20 cellular contexts compared by ENCODE assay signal in the genomic region with DNA sequence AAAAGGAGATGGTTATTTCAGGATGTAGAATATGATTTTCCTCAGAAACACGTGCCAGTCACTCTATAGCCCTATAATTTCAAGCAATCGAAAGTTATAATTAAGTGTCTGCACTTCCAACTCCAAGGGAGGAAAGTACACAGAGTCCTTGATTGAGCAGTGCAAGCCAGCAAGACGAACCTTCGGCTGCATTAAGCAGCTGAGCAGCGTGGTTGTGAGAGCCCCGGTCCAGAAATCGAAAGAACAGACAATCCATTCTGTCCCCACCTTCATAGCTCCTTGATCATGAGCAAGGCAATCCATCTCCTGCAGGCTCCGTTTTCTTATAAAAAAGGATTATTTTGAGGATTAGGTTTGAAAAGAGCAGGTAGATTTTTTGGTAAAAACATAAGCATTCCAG.
DNase-seq lines count a peak whose midpoint lies in the region; ATAC-seq and TF ChIP-seq lines count a peak whose summit lies in the region.
"Had no signal": no experiment of that assay in that cellular context is flagged by ENCODE, and none has a peak within 500 bp of the region (broad histone marks: within the 10 kb centered on the region; RNA-seq: fewer than 3 reads in every experiment).

No MANE protein-coding gene starts in this region.

- TF ChIP-seq CTCF in osteoblast (IDR thresholded peaks at IDR 0.05; ENCODE audit: extremely low read depth, low read depth, low read length) (no peak), natural killer cell (IDR thresholded peaks at IDR 0.05) (no peak)

- peaks cover 0 to 7% of the 10 kb centered on the region in 2 donors for H3K4me1 Mint-ChIP-seq in natural killer cell
- H3K4me1 Mint-ChIP-seq: CD14-positive monocyte; CD8-positive, alpha-beta memory T cell had no signal

- peaks cover 0 to 2% of the 10 kb centered on the region in 2 donors for H3K9me3 Mint-ChIP-seq in natural killer cell
- H3K9me3 Mint-ChIP-seq: CD4-positive, alpha-beta T cell had no signal

- H3K27me3 Mint-ChIP-seq in natural killer cell (ENCODE audit: low read depth in 2 of 2): no peaks in the 10 kb centered on the region
- H3K27me3 Mint-ChIP-seq: CD4-positive, alpha-beta T cell had no signal

- H3K4me3 ChIP-seq in osteoblast (ENCODE audit: insufficient read depth, low read length): no peak overlapping the region
- H3K4me3 ChIP-seq: BLaER1 treated with 17β-estradiol and CSF1 and Interleukin-3, amounts not matched to agents 10 nM and 100 nM; GM23338 had no signal

- no peaks in the 10 kb centered on the region for H3K27me3 ChIP-seq in osteoblast (ENCODE audit: insufficient read depth, low read length)
- H3K27me3 ChIP-seq: BE2C; BLaER1 treated with 17β-estradiol and CSF1 and Interleukin-3, amounts not matched to agents 10 nM and 100 nM had no signal

- H2AFZ ChIP-seq in osteoblast (ENCODE audit: low read length): no peak overlapping the region
- H2AFZ ChIP-seq: GM23338 had no signal

- H3K4me2 ChIP-seq in osteoblast (ENCODE audit: insufficient read depth, low read length): peak overlapping the region; percentile 1
- H3K4me2 ChIP-seq: GM23338 had no signal

- H4K20me1 ChIP-seq in osteoblast (ENCODE audit: insufficient read depth, low read length): no peaks in the 10 kb centered on the region
- H4K20me1 ChIP-seq: BLaER1 treated with 17β-estradiol and CSF1 and Interleukin-3, amounts not matched to agents 10 nM and 100 nM had no signal

- ATAC-seq in natural killer cell (no peak), HG03196 (IDR thresholded peaks at IDR 0.05; ENCODE audit: unreplicated experiment) (no peak), HG02610 (IDR thresholded peaks at IDR 0.05; ENCODE audit: unreplicated experiment) (no peak)
- ATAC-seq: GM23338, HCT116 had no signal

- intact Hi-C loops in natural killer cell (cut with micrococcal nuclease): no loop called here

- DNase-seq in Ammon's horn (ENCODE audit: low spot score) (peak; percentile 8), NCI-H69 (lab: John Stamatoyannopoulos, UW) (peak; percentile 87), osteoblast (ENCODE audit: insufficient read length, low spot score, missing footprints) (no peak), natural killer cell (no peak), cortex of kidney (lab: John Stamatoyannopoulos, UW) (no peak)
- DNase-seq: BE2C; CD4-positive, alpha-beta T cell; CD8-positive, alpha-beta memory T cell; DMS53; DMS79 treated with DMSO at 0.1 percent for 48 hours; GF-D8; H9 had no signal

- H3K4me3 Mint-ChIP-seq in natural killer cell: no peak overlapping the region
- H3K4me3 Mint-ChIP-seq: CD14-positive monocyte; CD4-positive, alpha-beta T cell; CD8-positive, alpha-beta memory T cell; GM23338; H9 had no signal

- H3K36me3 Mint-ChIP-seq in natural killer cell: no peaks in the 10 kb centered on the region
- H3K36me3 Mint-ChIP-seq: CD14-positive monocyte; CD8-positive, alpha-beta memory T cell had no signal

- no peaks in the 10 kb centered on the region for H3K36me3 ChIP-seq in osteoblast (ENCODE audit: insufficient read depth, low read length)
- H3K36me3 ChIP-seq: BE2C; BLaER1 treated with 17β-estradiol and CSF1 and Interleukin-3, amounts not matched to agents 10 nM and 100 nM had no signal

- no peaks in the 10 kb centered on the region for H3K4me1 ChIP-seq in osteoblast (ENCODE audit: insufficient read depth, low read length)
- H3K4me1 ChIP-seq: BE2C had no signal

- H3K9me3 ChIP-seq in osteoblast (ENCODE audit: low read depth, low read length): no peaks in the 10 kb centered on the region
- H3K9me3 ChIP-seq: BE2C had no signal

- peak overlapping the region; percentile 32 for H3K27ac ChIP-seq in angular gyrus (ENCODE audit: low read depth, low read length)
- H3K27ac ChIP-seq in osteoblast (ENCODE audit: low read depth, low read length): no peak overlapping the region
- H3K27ac ChIP-seq: 22Rv1 had no signal

- no peaks in the 10 kb centered on the region for H3K79me2 ChIP-seq in osteoblast (ENCODE audit: insufficient read depth, low read length)

- no peak overlapping the region for H3K27ac Mint-ChIP-seq in natural killer cell
- H3K27ac Mint-ChIP-seq: CD14-positive monocyte; CD4-positive, alpha-beta T cell; GM23338; H9 had no signal

Comparison
In these comparisons a context has a peak if more than half of its experiments do, and no peak if none do; other contexts are left out.
1. DNase-seq: peak in Ammon's horn (single experiment) and NCI-H69 (single experiment); none in osteoblast (single experiment), natural killer cell (single experiment) and cortex of kidney (single experiment).